Comparison of ENCODE assay signal across 8 cellular contexts in genomic region chr5:1737790-1738405, GRCh38.
DNase-seq lines count a peak whose midpoint lies in the region; ATAC-seq, FAIRE-seq and TF ChIP-seq lines count a peak whose summit lies in the region.

No MANE protein-coding gene starts in this region.

- H3K9ac ChIP-seq in smooth muscle cell (ENCODE audit: low read depth), result no peak overlapping the region

- TF ChIP-seq POLR2A in esophagus squamous epithelium (IDR thresholded peaks at IDR 0.05), result no peak

- POLR2A ChIA-PET in BJ (lab: Charles Lee), result no interaction called here

- FAIRE-seq in HTR-8/SVneo (lab: Jason Lieb, UNC), result peak; percentile 71

- H3K4me3 ChIP-seq in BJ (ENCODE audit: low read depth, low read length) (no peak overlapping the region), esophagus squamous epithelium (no peak overlapping the region), smooth muscle cell (no peak overlapping the region)

- DNase-seq in BJ (ENCODE audit: low read depth), result no peak
- no peak for DNase-seq in HTR-8/SVneo (ENCODE audit: insufficient read length, low spot score)
- DNase-seq in activated CD4-positive, alpha-beta T cell treated with anti-CD3 and anti-CD28 coated beads, Interleukin-2, amount 50 U/mL, for 1 hour, result peak; percentile 39
- no peak for DNase-seq in esophagus squamous epithelium (lab: John Stamatoyannopoulos, UW)
- DNase-seq in smooth muscle cell (lab: John Stamatoyannopoulos, UW; ENCODE audit: unreplicated experiment), result no peak
- DNase-seq in T1000 (lab: John Stamatoyannopoulos, UW), result no peak

- H4K20me1 ChIP-seq in smooth muscle cell (ENCODE audit: low read depth), result no peaks in the 10 kb centered on the region

- no peak overlapping the region for H2AFZ ChIP-seq in smooth muscle cell (ENCODE audit: low read depth)

- peak; percentile 62 for TF ChIP-seq CTCF in BJ (IDR thresholded peaks at IDR 0.05; ENCODE audit: insufficient read depth, low read depth, low read length)
- TF ChIP-seq CTCF in esophagus squamous epithelium (IDR thresholded peaks at IDR 0.05), result peak in 5 of 6 experiments; percentile 31 to 66 (median 57)
- TF ChIP-seq CTCF in smooth muscle cell (IDR thresholded peaks at IDR 0.05; ENCODE audit: borderline replicate concordance, insufficient read depth, poor library complexity, severe bottlenecking), result peak; percentile 54

- 29 to 36% methylated on average over 3 of the region's 3 CpGs for WGBS in esophagus squamous epithelium, 2 donors
- WGBS in smooth muscle cell (ENCODE audit: low lambda C conversion rate), result 33% methylated on average over 3 of the region's 3 CpGs

- no peak overlapping the region for H3K4me2 ChIP-seq in smooth muscle cell

- CTCF ChIA-PET in BJ (lab: Yijun Ruan, JAX), result interaction anchor here (1.1 to 1.8 kb wide), 2 partner anchors 11 to 26 kb away, joined by 4 to 9 read pairs; no protein-coding TSS in a partner anchor

- peak; percentile 80 for ATAC-seq in GM18907 (IDR thresholded peaks at IDR 0.05; ENCODE audit: unreplicated experiment)
- no peak for ATAC-seq in GM21825 (IDR thresholded peaks at IDR 0.05; ENCODE audit: unreplicated experiment)

- intact Hi-C loops in esophagus squamous epithelium (cut with DNase I), result no loop called here

- H3K79me2 ChIP-seq in smooth muscle cell (ENCODE audit: low read depth), result no peaks in the 10 kb centered on the region

- H3K27ac ChIP-seq in esophagus squamous epithelium, result no peak overlapping the region
- H3K27ac ChIP-seq in smooth muscle cell (ENCODE audit: low read depth), result no peak overlapping the region

- no peaks in the 10 kb centered on the region for H3F3A ChIP-seq in smooth muscle cell (ENCODE audit: low read depth)

- no peaks in the 10 kb centered on the region for H3K36me3 ChIP-seq in BJ (ENCODE audit: control insufficient read depth, insufficient read depth, low read length)
- H3K36me3 ChIP-seq in esophagus squamous epithelium, result no peaks in the 10 kb centered on the region
- no peaks in the 10 kb centered on the region for H3K36me3 ChIP-seq in smooth muscle cell (ENCODE audit: low read depth)

- H3K9me3 ChIP-seq in esophagus squamous epithelium (peaks cover 0 to 6% (median 0%) of the 10 kb centered on the region in 3 donors), smooth muscle cell (replicated peaks; ENCODE audit: low read depth) (peaks cover 6% of the 10 kb centered on the region)

- H3K27me3 ChIP-seq in BJ (ENCODE audit: control insufficient read depth, insufficient read depth, low read length), result no peaks in the 10 kb centered on the region; the same call in 1 of the 2 replicates
- H3K27me3 ChIP-seq in esophagus squamous epithelium, result peaks cover 0 to 41% (median 0%) of the 10 kb centered on the region in 4 donors
- H3K27me3 ChIP-seq in smooth muscle cell (ENCODE audit: low read depth), result no peaks in the 10 kb centered on the region

- H3K4me1 ChIP-seq in esophagus squamous epithelium (no peaks in the 10 kb centered on the region), smooth muscle cell (ENCODE audit: low read depth) (no peaks in the 10 kb centered on the region)
